ENCODE assay signal across 7 cellular contexts in the genomic region with DNA sequence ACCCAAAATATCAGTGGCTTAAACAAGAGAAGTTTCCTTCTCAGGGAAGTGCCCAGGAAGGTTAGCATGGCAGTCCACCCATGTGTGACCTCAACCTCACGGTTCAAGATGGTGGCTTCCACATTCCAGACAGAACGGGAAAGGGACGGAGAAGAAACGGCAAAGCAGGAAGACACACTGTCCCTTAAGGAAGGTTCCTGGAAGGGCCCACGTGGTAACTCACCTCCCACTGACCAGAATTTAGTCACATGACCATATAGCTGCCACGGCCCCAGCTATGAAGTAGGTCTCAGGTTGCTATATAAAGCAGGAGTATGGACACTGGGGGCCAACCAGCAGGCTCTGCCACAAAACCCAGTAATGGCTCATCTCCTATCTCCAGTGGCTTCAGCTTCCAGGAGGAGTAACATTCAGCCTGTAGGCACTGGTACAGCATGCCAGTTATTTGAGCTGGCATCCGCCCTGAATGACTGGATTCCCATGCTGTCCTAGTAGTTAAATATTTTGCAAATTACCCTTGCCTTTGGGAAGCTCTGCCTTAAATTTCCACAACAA.
A peak's percentile ranks its signal among the peaks of the same experiment; 100 is the strongest.
DNase-seq lines count a peak whose midpoint lies in the region; ATAC-seq and TF ChIP-seq lines count a peak whose summit lies in the region.

No MANE protein-coding gene starts in this region.

- TF ChIP-seq RAD21 in HCT116 (IDR thresholded peaks at IDR 0.05; ENCODE audit: low read depth): no peak

- RAD21 ChIA-PET in HCT116 (lab: Charles Lee; ENCODE audit: low non-redundant PET in 1 of 2, low total read pairs in 2 of 2, uncharacterized antibody in 2 of 2, unreplicated experiment in 2 of 2): no interaction called here

- H3K36me3 Mint-ChIP-seq in activated CD8-positive, alpha-beta T cell treated with anti-CD3 and anti-CD28 coated beads for 36 hours (ENCODE audit: low read depth): peaks cover 38% of the 10 kb centered on the region

- H3K36me3 ChIP-seq in HCT116 (ENCODE audit: control insufficient read depth in 1 of 2, insufficient read depth in 2 of 2, low read length in 2 of 2): no peaks in the 10 kb centered on the region
- peaks cover 0 to 4% (median 0%) of the 10 kb centered on the region in 9 donors for H3K36me3 ChIP-seq in heart right ventricle

- TF ChIP-seq POLR2A in HCT116 (IDR thresholded peaks at IDR 0.05; ENCODE audit: borderline replicate concordance, extremely low read depth, insufficient read depth, insufficient read length): peak; percentile 60

- intact Hi-C loops in HCT116 (cut with micrococcal nuclease): no loop called here
- intact Hi-C loops in activated CD8-positive, alpha-beta T cell treated with anti-CD3 and anti-CD28 coated beads for 36 hours (cut with micrococcal nuclease): loop anchor here (5.0 kb wide), 2 partner anchors 50 to 100 kb away; no protein-coding TSS in a partner anchor
- intact Hi-C loops in heart right ventricle (cut with DNase I): no loop called here

- peak overlapping the region; percentile 67 for H3K4me2 ChIP-seq in HCT116 (ENCODE audit: low read length)

- H3K79me2 ChIP-seq in HCT116 (ENCODE audit: insufficient read depth, low read length): peaks cover 87% of the 10 kb centered on the region

- H3K27ac Mint-ChIP-seq in activated CD8-positive, alpha-beta T cell treated with anti-CD3 and anti-CD28 coated beads for 36 hours: peak overlapping the region; percentile 99
- peak overlapping the region; percentile 95 to 98 for H3K27ac Mint-ChIP-seq in stimulated activated naive CD8-positive, alpha-beta T cell treated with anti-CD3 and anti-CD28 coated beads, Interleukin-15, amount 100 ng/mL, for 72 hours

- DNase-seq in HCT116 (ENCODE audit: low read depth, low spot score) (no peak), heart right ventricle (no peak), NCI-H345 treated with DMSO at 0.1 percent for 48 hours (lab: John Stamatoyannopoulos, UW; ENCODE audit: unreplicated experiment) (no peak)
- no peak for DNase-seq in activated CD8-positive, alpha-beta T cell treated with anti-CD3 and anti-CD28 coated beads for 36 hours
- DNase-seq in stimulated activated naive CD8-positive, alpha-beta T cell treated with anti-CD3 and anti-CD28 coated beads, Interleukin-15, amount 100 ng/mL, for 72 hours: no peak

- CTCF ChIA-PET in HCT116 (lab: Charles Lee): no interaction called here
- CTCF ChIA-PET in activated CD8-positive, alpha-beta T cell treated with anti-CD3 and anti-CD28 coated beads for 36 hours (lab: Charles Lee): interaction anchor here (1.0 to 3.5 kb wide), 8 partner anchors 9 to 116 kb away, joined by 3 to 19 read pairs (median 8); no protein-coding TSS in a partner anchor

- H3K9me2 ChIP-seq in HCT116 (ENCODE audit: insufficient read depth): no peaks in the 10 kb centered on the region

- H3K4me1 Mint-ChIP-seq in activated CD8-positive, alpha-beta T cell treated with anti-CD3 and anti-CD28 coated beads for 36 hours (ENCODE audit: low read depth): peaks cover 89% of the 10 kb centered on the region
- H3K4me1 Mint-ChIP-seq in stimulated activated naive CD8-positive, alpha-beta T cell treated with anti-CD3 and anti-CD28 coated beads, Interleukin-15, amount 100 ng/mL, for 72 hours: peaks cover 91% of the 10 kb centered on the region

- H3K9me3 ChIP-seq in HCT116 (ENCODE audit: control insufficient read depth in 1 of 2, insufficient read depth in 1 of 2, low read depth in 1 of 2, low read length in 2 of 2) (no peaks in the 10 kb centered on the region), heart right ventricle (no peaks in the 10 kb centered on the region)

- H3K4me3 Mint-ChIP-seq in activated CD8-positive, alpha-beta T cell treated with anti-CD3 and anti-CD28 coated beads for 36 hours: peak overlapping the region; percentile 57
- peak overlapping the region; percentile 65 to 79 for H3K4me3 Mint-ChIP-seq in stimulated activated naive CD8-positive, alpha-beta T cell treated with anti-CD3 and anti-CD28 coated beads, Interleukin-15, amount 100 ng/mL, for 72 hours

- H2AFZ ChIP-seq in HCT116 (ENCODE audit: low read depth, low read length, poor library complexity, severe bottlenecking): no peak overlapping the region

- peak; percentile 6; the same call in 1 of the 2 replicates for ATAC-seq in HCT116
- ATAC-seq in activated CD8-positive, alpha-beta T cell treated with anti-CD3 and anti-CD28 coated beads for 36 hours: no peak
- ATAC-seq in heart right ventricle: peak in 6 of 8 donors; percentile 4 to 39 (median 25)
- no peak for ATAC-seq in stimulated activated naive CD8-positive, alpha-beta T cell treated with anti-CD3 and anti-CD28 coated beads, Interleukin-15, amount 100 ng/mL, for 72 hours
- ATAC-seq in HG03520 (IDR thresholded peaks at IDR 0.05; ENCODE audit: unreplicated experiment): no peak
- ATAC-seq in GM18873 (IDR thresholded peaks at IDR 0.05; ENCODE audit: low FRiP score, unreplicated experiment): no peak

- no peaks in the 10 kb centered on the region for H4K20me1 ChIP-seq in HCT116 (ENCODE audit: insufficient read depth)

- H3K9me3 Mint-ChIP-seq in activated CD8-positive, alpha-beta T cell treated with anti-CD3 and anti-CD28 coated beads for 36 hours: peaks cover 3% of the 10 kb centered on the region
- peaks cover 0 to 3% of the 10 kb centered on the region in 2 donors for H3K9me3 Mint-ChIP-seq in stimulated activated naive CD8-positive, alpha-beta T cell treated with anti-CD3 and anti-CD28 coated beads, Interleukin-15, amount 100 ng/mL, for 72 hours

- H3K4me3 ChIP-seq in HCT116 (replicated peaks in 1 of 2; ENCODE audit: low read depth in 1 of 2, low read length in 2 of 2) (no peak overlapping the region), heart right ventricle (no peak overlapping the region)

- peak overlapping the region; percentile 73 for H3K9ac ChIP-seq in HCT116 (ENCODE audit: low read length)

- no peak for TF ChIP-seq CTCF in HCT116 (IDR thresholded peaks at IDR 0.05 in 2 of 3, conservative IDR thresholded peaks at IDR 0.05 in 1 of 3; ENCODE audit: borderline replicate concordance in 1 of 3, insufficient read depth in 1 of 3, low read depth in 2 of 3, low read length in 2 of 3)
- TF ChIP-seq CTCF in activated CD8-positive, alpha-beta T cell treated with anti-CD3 and anti-CD28 coated beads for 36 hours (IDR thresholded peaks at IDR 0.05): no peak
- no peak for TF ChIP-seq CTCF in heart right ventricle (IDR thresholded peaks at IDR 0.05)

- no peaks in the 10 kb centered on the region for H3K27me3 Mint-ChIP-seq in activated CD8-positive, alpha-beta T cell treated with anti-CD3 and anti-CD28 coated beads for 36 hours
- H3K27me3 Mint-ChIP-seq in stimulated activated naive CD8-positive, alpha-beta T cell treated with anti-CD3 and anti-CD28 coated beads, Interleukin-15, amount 100 ng/mL, for 72 hours: no peaks in the 10 kb centered on the region

- WGBS in heart right ventricle, 2 donors: 85 to 94% methylated on average over 7 of the region's 7 CpGs

- H3K27ac ChIP-seq in HCT116 (ENCODE audit: low read depth, low read length) (peak overlapping the region; percentile 96), heart right ventricle (peak overlapping the region in 8 of 10 donors; percentile 20 to 79 (median 56))

- POLR2A ChIA-PET in HCT116 (lab: Charles Lee): interaction anchor here (0.7 to 2.4 kb wide), 8 partner anchors 16 to 119 kb away, joined by 3 to 11 read pairs (median 4); no protein-coding TSS in a partner anchor
- POLR2A ChIA-PET in activated CD8-positive, alpha-beta T cell treated with anti-CD3 and anti-CD28 coated beads for 36 hours (lab: Charles Lee): interaction anchor here (0.6 to 7.6 kb wide), 14 partner anchors 8 to 73 kb away, joined by 3 to 118 read pairs (median 4); no protein-coding TSS in a partner anchor

- no TSS peak for BruUV-seq in HCT116 (replicated peaks; lab: Mats Ljungman, UMichigan)

- H3K4me1 ChIP-seq in HCT116 (ENCODE audit: control insufficient read depth in 1 of 2, insufficient read depth in 2 of 2, low read length in 2 of 2) (peaks cover 95 to 100% of the 10 kb centered on the region in 2 experiments), heart right ventricle (peaks cover 13 to 97% (median 81%) of the 10 kb centered on the region in 9 donors)

- H3K27me3 ChIP-seq in HCT116 (ENCODE audit: insufficient read depth, low read length) (no peaks in the 10 kb centered on the region), heart right ventricle (no peaks in the 10 kb centered on the region)

TF ChIP-seq in HCT116, 20 proteins besides CTCF, POLR2A, EP300 and RAD21:
- peak; percentile 40; the same call in 1 of the 2 replicates for TF ChIP-seq POLR2AphosphoS5 (IDR thresholded peaks at IDR 0.05; ENCODE audit: low read depth, low read length)
- TF ChIP-seq YY1 (IDR thresholded peaks at IDR 0.05; ENCODE audit: extremely low read depth, insufficient replicate concordance, low read depth, low read length): no peak

Comparison
In these comparisons a context has a peak if more than half of its experiments do, and no peak if none do; other contexts are left out.
1. ATAC-seq: peak in HCT116 (single experiment) and heart right ventricle (6 of 8); none in activated CD8-positive, alpha-beta T cell treated with anti-CD3 and anti-CD28 coated beads for 36 hours (single experiment), stimulated activated naive CD8-positive, alpha-beta T cell treated with anti-CD3 and anti-CD28 coated beads, Interleukin-15, amount 100 ng/mL, for 72 hours (single experiment), HG03520 (single experiment) and GM18873 (single experiment).